1 cellular context compared by ENCODE assay signal in genomic region chr22:35995772-35996171, GRCh38.
TF ChIP-seq lines count a peak whose summit lies in the region.

No MANE protein-coding gene starts in this region.

TF ChIP-seq in SK-N-SH, 30 proteins besides CTCF, POLR2A, EP300 and RAD21 (continued from another document):
- TF ChIP-seq REST (IDR thresholded peaks at IDR 0.05; ENCODE audit: low read depth, low read length) (peak; percentile 53; the same call in 1 of the 2 replicates), TEAD4 (IDR thresholded peaks at IDR 0.05; ENCODE audit: borderline replicate concordance, insufficient read depth) (no peak), RCOR1 (IDR thresholded peaks at IDR 0.05; ENCODE audit: low read length) (no peak), FOXM1 (IDR thresholded peaks at IDR 0.05; ENCODE audit: low read depth) (no peak), NRF1 (IDR thresholded peaks at IDR 0.05; ENCODE audit: low read depth, low read length) (no peak), TAF1 (IDR thresholded peaks at IDR 0.05; ENCODE audit: borderline replicate concordance, low read depth, low read length) (no peak), ELF1 (IDR thresholded peaks at IDR 0.05) (no peak), MXI1 (IDR thresholded peaks at IDR 0.05; ENCODE audit: low read depth, low read length) (no peak), FOXJ3 (CRISPR knock-in tag; IDR thresholded peaks at IDR 0.05) (no peak)
